24 cellular contexts compared by ENCODE assay signal in genomic region chr10:93576888-93577287, GRCh38. TPM values are rescaled to one million over a fixed set of nuclear protein-coding genes. Genes with fewer than 3 reads are reported as not detected.
DNase-seq lines count a peak whose midpoint lies in the region; ATAC-seq, FAIRE-seq and TF ChIP-seq lines count a peak whose summit lies in the region.
"Had no signal": no experiment of that assay in that cellular context is flagged by ENCODE, and none has a peak within 500 bp of the region (broad histone marks: within the 10 kb centered on the region; RNA-seq: fewer than 3 reads in every experiment).

No MANE protein-coding gene starts in this region.

- POLR2A ChIA-PET in A549 (lab: Yijun Ruan, JAX), result no interaction called here
- POLR2A ChIA-PET in PC-9 (lab: Charles Lee; ENCODE audit: unreplicated experiment), result interaction anchor here (0.7 kb wide), 1 partner anchor 47 kb away, joined by 3 read pairs; no protein-coding TSS in a partner anchor

- H3K4me3 ChIP-seq in A549 (no peak overlapping the region), PC-9 (no peak overlapping the region)
- H3K4me3 ChIP-seq: BLaER1, MG63 had no signal

- H3K4me1 ChIP-seq in A549, result peaks cover 22% of the 10 kb centered on the region
- H3K4me1 ChIP-seq in PC-9 (replicated peaks; ENCODE audit: insufficient read depth), result peaks cover 33% of the 10 kb centered on the region

- H3K9me3 ChIP-seq in A549 (peaks cover 7% of the 10 kb centered on the region; the same call in 1 of the 3 replicates), PC-9 (ENCODE audit: insufficient read depth, low read depth) (peaks cover 5% of the 10 kb centered on the region; the same call in 1 of the 2 replicates)

- no peak for TF ChIP-seq EP300 in A549 (IDR thresholded peaks at IDR 0.05)

- H3K4me2 ChIP-seq in A549 (peak overlapping the region; percentile 13; the same call in 2 of the 3 replicates), PC-9 (no peak overlapping the region)
- H3K4me2 ChIP-seq: BLaER1, KMS-11 had no signal

- intact Hi-C loops in PC-9 (cut with micrococcal nuclease; ENCODE audit: unreplicated experiment), result no loop called here

- H2AFZ ChIP-seq in PC-9, result no peak overlapping the region

- H3K27me3 ChIP-seq in PC-9 (ENCODE audit: insufficient read depth, low read depth), result no peaks in the 10 kb centered on the region
- H3K27me3 ChIP-seq: BLaER1 had no signal

- H3K9me3 Mint-ChIP-seq in activated naive CD4-positive, alpha-beta T cell treated with anti-CD3 and anti-CD28 coated beads, Interleukin-2, amount 50 U/mL, for 72 hours, result peaks cover 6 to 8% of the 10 kb centered on the region in 2 donors
- H3K9me3 Mint-ChIP-seq: HFFc6 had no signal

- peaks cover 0 to 5% of the 10 kb centered on the region in 2 donors for H3K36me3 Mint-ChIP-seq in activated naive CD4-positive, alpha-beta T cell treated with anti-CD3 and anti-CD28 coated beads, Interleukin-2, amount 50 U/mL, for 72 hours

- no peak for TF ChIP-seq POLR2A in A549 (IDR thresholded peaks at IDR 0.05; ENCODE audit: low read length)

- no peak for TF ChIP-seq RAD21 in A549 (conservative IDR thresholded peaks at IDR 0.05 in 1 of 2, IDR thresholded peaks at IDR 0.05 in 1 of 2)

- CTCF ChIA-PET in A549 (lab: Yijun Ruan, JAX) (interaction anchor here (1.0 to 1.6 kb wide), 2 partner anchors 11 to 23 kb away, joined by 3 read pairs; no protein-coding TSS in a partner anchor), PC-9 (lab: Charles Lee) (no interaction called here)

- H3K27ac ChIP-seq in A549, result peak overlapping the region in 1 of 2 experiments; percentile 49; a peak in 2 of 6 replicates
- peak overlapping the region; percentile 26 for H3K27ac ChIP-seq in PC-9
- H3K27ac ChIP-seq: BLaER1, KMS-11 had no signal

- BruUV-seq in PC-9 (replicated peaks; lab: Mats Ljungman, UMichigan), result no TSS peak

- no peak for ATAC-seq in A549
- no peak for ATAC-seq in activated naive CD4-positive, alpha-beta T cell treated with anti-CD3 and anti-CD28 coated beads, Interleukin-2, amount 50 U/mL, for 72 hours

- no peak overlapping the region for H3K27ac Mint-ChIP-seq in activated naive CD4-positive, alpha-beta T cell treated with anti-CD3 and anti-CD28 coated beads, Interleukin-2, amount 50 U/mL, for 72 hours
- H3K27ac Mint-ChIP-seq: CD8-positive, alpha-beta memory T cell; HFFc6 had no signal

- no peaks in the 10 kb centered on the region for H4K20me1 ChIP-seq in PC-9 (ENCODE audit: insufficient read depth)
- H4K20me1 ChIP-seq: BLaER1 had no signal

- 0 out of 2 replicates have a peak, but pooled peaks cover 6% of the 10 kb centered on the region for H3K36me3 ChIP-seq in PC-9 (ENCODE audit: low read depth)
- H3K36me3 ChIP-seq: BLaER1, MG63 had no signal

- H3K79me2 ChIP-seq in PC-9 (ENCODE audit: low read depth), result no peaks in the 10 kb centered on the region

- H3F3A ChIP-seq in PC-9 (ENCODE audit: insufficient read depth, low read depth), result peaks cover 11% of the 10 kb centered on the region; the same call in 1 of the 2 replicates

- FAIRE-seq in A549 (lab: Jason Lieb, UNC), result no peak
- FAIRE-seq: H54 had no signal

- no peaks in the 10 kb centered on the region for H3K9me2 ChIP-seq in PC-9 (ENCODE audit: insufficient read depth)

- DNase-seq in A549 (ENCODE audit: low read depth in 1 of 2, low spot score in 1 of 2) (no peak), DMS53 (lab: John Stamatoyannopoulos, UW) (peak; percentile 51), PC-9 (peak in 1 of 2 experiments; percentile 60), kidney tubule cell (ENCODE audit: low spot score) (peak; percentile 27), iPS-NIHi7 (ENCODE audit: extremely low spot score) (no peak)
- no peak for DNase-seq in activated CD4-positive, alpha-beta T cell treated with anti-CD3 and anti-CD28 coated beads for 4 hours
- no peak for DNase-seq in activated CD8-positive, alpha-beta memory T cell treated with anti-CD3 and anti-CD28 coated beads, Interleukin-2, amount 50 U/mL, for 4 hours
- no peak for DNase-seq in activated naive CD4-positive, alpha-beta T cell treated with anti-CD3 and anti-CD28 coated beads, Interleukin-2, amount 50 U/mL, for 72 hours (ENCODE audit: low spot score in 2 of 2)
- DNase-seq: CD8-positive, alpha-beta memory T cell; DND-41; HFFc6; MG63; NCI-H1048; NCI-H1436; NCI-H2081 treated with DMSO at 0.1 percent for 48 hours; NCI-H2227 treated with DMSO at 0.1 percent for 48 hours; NCI-H510A treated with DMSO at 0.1 percent for 48 hours; NCI-H82 had no signal

- WGBS in A549 (ENCODE audit: missing lambda C conversion rate), result 39% methylated on average over 3 of the region's 3 CpGs

- no peak for TF ChIP-seq CTCF in A549 (IDR thresholded peaks at IDR 0.05)
- no peak for TF ChIP-seq CTCF in PC-9 (conservative IDR thresholded peaks at IDR 0.05)

TF ChIP-seq in A549, 52 proteins besides CTCF, POLR2A, EP300 and RAD21:
- TF ChIP-seq SREBF2 (IDR thresholded peaks at IDR 0.05) (no peak), MAFK (IDR thresholded peaks at IDR 0.05; ENCODE audit: partially characterized antibody) (peak; percentile 12), CHD2 (IDR thresholded peaks at IDR 0.05; ENCODE audit: low read length, partially characterized antibody) (no peak), MYC (IDR thresholded peaks at IDR 0.05; ENCODE audit: borderline replicate concordance, low read length) (no peak)

RNA-seq across cellular contexts. Expression of gene FFAR4, which starts 10.4 kb away (rescaled TPM):
- polyA plus RNA-seq in A549 (2011; rRNA removed) (0.17 and 0.25 TPM in 2 replicates), A549 (2017; fragmentation: RNase III; extraction: RNeasy Plus Mini Kit Qiagen cat#74134 plus additional on column Dnase treatment) (0.15 to 0.29 TPM (median 0.17 TPM) in 3 replicates)
- 0.28 and 0.30 TPM in 2 replicates for polyA plus RNA-seq in A549 (2012; cell fraction: cytosol; rRNA removed)
- 0.14 and 0.55 TPM in 2 replicates for polyA plus RNA-seq in A549 (2012; cell fraction: nucleus; rRNA removed)
- 0.08 and 0.15 TPM in 2 replicates for polyA minus RNA-seq in A549 (2011; rRNA and poly(A)+ RNA removed)
- 0.25 TPM in 1 of 2 replicates, not detected in the other for total RNA-seq in PC-9 (2021)
- not detected for total RNA-seq in activated naive CD4-positive, alpha-beta T cell treated with anti-CD3 and anti-CD28 coated beads, Interleukin-2, amount 50 U/mL, for 72 hours
- total RNA-seq: A673; CD8-positive, alpha-beta memory T cell; G401; HFFc6; SK-MEL-5 had no signal
- polyA plus RNA-seq: CD8-positive, alpha-beta memory T cell had no signal

RNA-seq across cellular contexts. Expression of gene RBP4, which starts 24.1 kb away (rescaled TPM):
- polyA plus RNA-seq in A549 (2011; rRNA removed), result 8.2 and 11.2 TPM in 2 replicates
- polyA plus RNA-seq in A549 (2012; cell fraction: cytosol; rRNA removed), result 5.1 and 5.4 TPM in 2 replicates
- 4.2 and 4.5 TPM in 2 replicates for polyA plus RNA-seq in A549 (2012; cell fraction: nucleus; rRNA removed)
- polyA plus RNA-seq in A549 (2017; fragmentation: RNase III; extraction: RNeasy Plus Mini Kit Qiagen cat#74134 plus additional on column Dnase treatment), result 5.6 to 6.2 TPM (median 6.0 TPM) in 3 replicates
- polyA minus RNA-seq in A549 (2011; rRNA and poly(A)+ RNA removed), result 3.5 and 7.2 TPM in 2 replicates
- 0.57 TPM in 1 of 2 replicates, not detected in the other for total RNA-seq in PC-9 (2021)
- total RNA-seq in activated naive CD4-positive, alpha-beta T cell treated with anti-CD3 and anti-CD28 coated beads, Interleukin-2, amount 50 U/mL, for 72 hours, result not detected
- total RNA-seq: A673; CD8-positive, alpha-beta memory T cell; G401; HFFc6; SK-MEL-5 had no signal
- polyA plus RNA-seq: CD8-positive, alpha-beta memory T cell had no signal

RNA-seq across cellular contexts. Expression of gene PDE6C, which starts 35.4 kb away (rescaled TPM):
- polyA plus RNA-seq in A549 (2011; rRNA removed) (not detected in 2 replicates), A549 (2017; fragmentation: RNase III; extraction: RNeasy Plus Mini Kit Qiagen cat#74134 plus additional on column Dnase treatment) (not detected in 3 replicates)
- not detected in 2 replicates for polyA plus RNA-seq in A549 (2012; cell fraction: cytosol; rRNA removed)
- not detected in 2 replicates for polyA plus RNA-seq in A549 (2012; cell fraction: nucleus; rRNA removed)
- polyA minus RNA-seq in A549 (2011; rRNA and poly(A)+ RNA removed), result not detected in 2 replicates
- total RNA-seq in PC-9 (2021), result not detected in 2 replicates
- total RNA-seq in activated naive CD4-positive, alpha-beta T cell treated with anti-CD3 and anti-CD28 coated beads, Interleukin-2, amount 50 U/mL, for 72 hours, result not detected
- total RNA-seq: A673; CD8-positive, alpha-beta memory T cell; G401; HFFc6; SK-MEL-5 had no signal
- polyA plus RNA-seq: CD8-positive, alpha-beta memory T cell had no signal

Comparison
In these comparisons a context has a peak if more than half of its experiments do, and no peak if none do; other contexts are left out.
1. DNase-seq: peak in DMS53 (single experiment) and kidney tubule cell (single experiment); none in A549 (0 of 2), activated CD4-positive, alpha-beta T cell treated with anti-CD3 and anti-CD28 coated beads for 4 hours (0 of 2), activated CD8-positive, alpha-beta memory T cell treated with anti-CD3 and anti-CD28 coated beads, Interleukin-2, amount 50 U/mL, for 4 hours (single experiment), activated naive CD4-positive, alpha-beta T cell treated with anti-CD3 and anti-CD28 coated beads, Interleukin-2, amount 50 U/mL, for 72 hours (0 of 2) and iPS-NIHi7 (single experiment).